Comparison of ENCODE assay signal across 8 cellular contexts in the genomic region with DNA sequence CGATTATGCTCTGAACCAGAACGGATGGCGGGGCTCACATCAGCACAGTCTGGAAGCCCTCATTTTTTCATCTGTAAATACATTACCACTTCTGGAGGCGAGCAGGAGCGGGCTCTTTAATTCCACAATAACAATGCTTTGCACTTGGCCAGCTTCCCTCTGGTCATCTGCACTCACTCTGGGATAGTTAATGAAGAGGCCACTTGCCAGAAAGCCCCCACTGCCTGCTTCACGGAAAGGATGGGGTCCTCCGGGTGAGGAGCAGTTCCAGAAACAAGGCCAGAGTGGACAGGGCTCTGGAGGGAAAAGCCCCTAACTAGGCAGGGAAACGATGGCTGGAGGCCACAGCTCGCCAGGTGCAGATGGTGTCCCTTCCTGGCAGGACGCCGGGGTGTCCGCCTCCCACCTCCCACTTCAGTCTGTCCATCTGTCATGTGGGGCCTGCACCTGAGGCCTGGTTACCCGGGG. TPM values are rescaled to one million over a fixed set of nuclear protein-coding genes. Genes with fewer than 3 reads are reported as not detected.
DNase-seq lines count a peak whose midpoint lies in the region; TF ChIP-seq lines count a peak whose summit lies in the region.

No MANE protein-coding gene starts in this region.

- peak overlapping the region; percentile 92 for H3K9ac ChIP-seq in ES-I3 (ENCODE audit: low read depth, low read length)

- no peaks in the 10 kb centered on the region for H3K36me3 ChIP-seq in ES-I3 (ENCODE audit: insufficient read depth, low read length)

- H3K9me3 ChIP-seq in ES-I3 (ENCODE audit: control insufficient read depth, insufficient read depth, low read length) = no peaks in the 10 kb centered on the region

- H3K36me3 Mint-ChIP-seq in osteocyte (ENCODE audit: unreplicated experiment) = peaks cover 8% of the 10 kb centered on the region
- H3K36me3 Mint-ChIP-seq in activated T-helper 2 cell treated with anti-CD3 and anti-CD28 coated beads, Interferon-gamma antibody, Interleukin-2, Interleukin-4, amounts not matched to agents 10 μg/mL and 5 μg/mL and 100 μg/mL, durations not matched to agents 14 hours and 24 hours and 36 hours (ENCODE audit: low read depth) = no peaks in the 10 kb centered on the region

- intact Hi-C loops in activated T-helper 2 cell treated with anti-CD3 and anti-CD28 coated beads, Interferon-gamma antibody, Interleukin-2, Interleukin-4, amounts not matched to agents 10 μg/mL and 5 μg/mL and 100 μg/mL, durations not matched to agents 14 hours and 24 hours and 36 hours (cut with micrococcal nuclease) = no loop called here

- H3K4me1 Mint-ChIP-seq in osteocyte (ENCODE audit: unreplicated experiment) = peaks cover 60% of the 10 kb centered on the region
- H3K4me1 Mint-ChIP-seq in activated T-helper 2 cell treated with anti-CD3 and anti-CD28 coated beads, Interferon-gamma antibody, Interleukin-2, Interleukin-4, amounts not matched to agents 10 μg/mL and 5 μg/mL and 100 μg/mL, durations not matched to agents 14 hours and 24 hours and 36 hours (ENCODE audit: low read depth) = no peaks in the 10 kb centered on the region

- TF ChIP-seq CTCF in osteocyte (IDR thresholded peaks at IDR 0.05) = no peak

- no peaks in the 10 kb centered on the region for H3K9me3 Mint-ChIP-seq in osteocyte (ENCODE audit: unreplicated experiment)
- H3K9me3 Mint-ChIP-seq in activated T-helper 2 cell treated with anti-CD3 and anti-CD28 coated beads, Interferon-gamma antibody, Interleukin-2, Interleukin-4, amounts not matched to agents 10 μg/mL and 5 μg/mL and 100 μg/mL, durations not matched to agents 14 hours and 24 hours and 36 hours = no peaks in the 10 kb centered on the region

- H3K27ac Mint-ChIP-seq in osteocyte (ENCODE audit: unreplicated experiment) = peak overlapping the region; percentile 93
- no peak overlapping the region for H3K27ac Mint-ChIP-seq in activated T-helper 2 cell treated with anti-CD3 and anti-CD28 coated beads, Interferon-gamma antibody, Interleukin-2, Interleukin-4, amounts not matched to agents 10 μg/mL and 5 μg/mL and 100 μg/mL, durations not matched to agents 14 hours and 24 hours and 36 hours

- H3K27me3 Mint-ChIP-seq in osteocyte (ENCODE audit: unreplicated experiment) = no peaks in the 10 kb centered on the region
- peaks cover 35% of the 10 kb centered on the region for H3K27me3 Mint-ChIP-seq in activated T-helper 2 cell treated with anti-CD3 and anti-CD28 coated beads, Interferon-gamma antibody, Interleukin-2, Interleukin-4, amounts not matched to agents 10 μg/mL and 5 μg/mL and 100 μg/mL, durations not matched to agents 14 hours and 24 hours and 36 hours (ENCODE audit: low read depth)

- DNase-seq in SHP77 (lab: John Stamatoyannopoulos, UW) (peak; percentile 48 to 54), fibroblast of peridontal ligament (ENCODE audit: extremely low read depth) (peak; percentile 51), osteocyte (ENCODE audit: extremely low spot score, unreplicated experiment) (no peak), LoVo (ENCODE audit: low spot score) (no peak), AML-193 (lab: John Stamatoyannopoulos, UW) (no peak)
- no peak for DNase-seq in NK-92 treated with Interleukin-12 subunit alpha and Interleukin-12 subunit beta, amount 100 ng/mL, for 24 hours (lab: John Stamatoyannopoulos, UW)
- no peak for DNase-seq in activated T-helper 2 cell treated with anti-CD3 and anti-CD28 coated beads, Interferon-gamma antibody, Interleukin-2, Interleukin-4, amounts not matched to agents 10 μg/mL and 5 μg/mL and 100 μg/mL, durations not matched to agents 14 hours and 24 hours and 36 hours (ENCODE audit: low spot score)

- peaks cover 26% of the 10 kb centered on the region; the same call in 1 of the 2 replicates for H3K4me1 ChIP-seq in ES-I3 (ENCODE audit: insufficient read depth, low read length)

- peak overlapping the region; percentile 82 for H3K4me3 Mint-ChIP-seq in osteocyte (ENCODE audit: unreplicated experiment)
- H3K4me3 Mint-ChIP-seq in activated T-helper 2 cell treated with anti-CD3 and anti-CD28 coated beads, Interferon-gamma antibody, Interleukin-2, Interleukin-4, amounts not matched to agents 10 μg/mL and 5 μg/mL and 100 μg/mL, durations not matched to agents 14 hours and 24 hours and 36 hours (ENCODE audit: low read depth) = no peak overlapping the region

RNA-seq across cellular contexts. Expression of gene BCAR1, which starts 13.1 kb away (rescaled TPM):
- total RNA-seq in osteocyte = 126 and 138 TPM in 2 replicates
- 0.44 and 0.59 TPM in 2 replicates for total RNA-seq in activated T-helper 2 cell treated with anti-CD3 and anti-CD28 coated beads, Interferon-gamma antibody, Interleukin-2, Interleukin-4, amounts not matched to agents 10 μg/mL and 5 μg/mL and 100 μg/mL, durations not matched to agents 14 hours and 24 hours and 36 hours

RNA-seq across cellular contexts. Expression of gene CTRB1, which starts 45.8 kb away (rescaled TPM):
- total RNA-seq in osteocyte = not detected in 2 replicates
- total RNA-seq in activated T-helper 2 cell treated with anti-CD3 and anti-CD28 coated beads, Interferon-gamma antibody, Interleukin-2, Interleukin-4, amounts not matched to agents 10 μg/mL and 5 μg/mL and 100 μg/mL, durations not matched to agents 14 hours and 24 hours and 36 hours = not detected in 2 replicates

RNA-seq across cellular contexts. Expression of gene CTRB2, which starts 57.6 kb away (rescaled TPM):
- not detected in 2 replicates for total RNA-seq in osteocyte
- not detected in 2 replicates for total RNA-seq in activated T-helper 2 cell treated with anti-CD3 and anti-CD28 coated beads, Interferon-gamma antibody, Interleukin-2, Interleukin-4, amounts not matched to agents 10 μg/mL and 5 μg/mL and 100 μg/mL, durations not matched to agents 14 hours and 24 hours and 36 hours

Comparison
In these comparisons a context has a peak if more than half of its experiments do, and no peak if none do; other contexts are left out.
1. DNase-seq: peak in SHP77 (2 of 2) and fibroblast of peridontal ligament (single experiment); none in osteocyte (single experiment), LoVo (single experiment), AML-193 (0 of 2), NK-92 treated with Interleukin-12 subunit alpha and Interleukin-12 subunit beta, amount 100 ng/mL, for 24 hours (single experiment) and activated T-helper 2 cell treated with anti-CD3 and anti-CD28 coated beads, Interferon-gamma antibody, Interleukin-2, Interleukin-4, amounts not matched to agents 10 μg/mL and 5 μg/mL and 100 μg/mL, durations not matched to agents 14 hours and 24 hours and 36 hours (single experiment).
2. RNA of gene BCAR1, which starts 13.1 kb away (total RNA-seq): 126 to 138 TPM in osteocyte; 0.44 to 0.59 TPM in activated T-helper 2 cell treated with anti-CD3 and anti-CD28 coated beads, Interferon-gamma antibody, Interleukin-2, Interleukin-4, amounts not matched to agents 10 μg/mL and 5 μg/mL and 100 μg/mL, durations not matched to agents 14 hours and 24 hours and 36 hours; every median in the first group is over 10 times any median in the second.